Comparison of ENCODE assay signal across 21 cellular contexts in genomic region chr7:110421490-110422241, GRCh38.
DNase-seq lines count a peak whose midpoint lies in the region; ATAC-seq, FAIRE-seq and TF ChIP-seq lines count a peak whose summit lies in the region.
"Had no signal": no experiment of that assay in that cellular context is flagged by ENCODE, and none has a peak within 500 bp of the region (broad histone marks: within the 10 kb centered on the region; RNA-seq: fewer than 3 reads in every experiment).

No MANE protein-coding gene starts in this region.

- peak; percentile 64 for DNase-seq in NCI-H82 (lab: John Stamatoyannopoulos, UW)
- no peak for DNase-seq in NCI-H82 treated with DMSO at 0.1 percent for 48 hours (lab: John Stamatoyannopoulos, UW; ENCODE audit: unreplicated experiment)
- DNase-seq in K562 (ENCODE audit: extremely low read depth in 1 of 4, low spot score in 3 of 4): no peak
- peak; percentile 2 for DNase-seq in medulla oblongata (ENCODE audit: extremely low spot score)
- no peak for DNase-seq in transverse colon
- DNase-seq in islet precursor cell: no peak
- no peak for DNase-seq in lower leg skin (ENCODE audit: low spot score in 2 of 2)
- no peak for DNase-seq in T1000 (lab: John Stamatoyannopoulos, UW)
- DNase-seq: C1 segment of cervical spinal cord; Caco-2; CD4-positive, CD25-positive, alpha-beta regulatory T cell; CD8-positive, alpha-beta memory T cell; DMS79 treated with DMSO at 0.1 percent for 48 hours; GF-D8; GOT3; H7; HFFc6 had no signal

- H3K27ac ChIP-seq in K562 (ENCODE audit: extremely low read depth, low read depth, low read length): no peak overlapping the region
- no peak overlapping the region for H3K27ac ChIP-seq in transverse colon
- H3K27ac ChIP-seq: 22Rv1, A549 had no signal

- H3K36me3 ChIP-seq in K562 (ENCODE audit: control insufficient read depth, insufficient read depth, low read length) (no peaks in the 10 kb centered on the region), transverse colon (no peaks in the 10 kb centered on the region)

- H4K20me1 ChIP-seq in K562 (replicated peaks; ENCODE audit: control insufficient read depth, insufficient read depth, low read length): no peaks in the 10 kb centered on the region

- no peaks in the 10 kb centered on the region for H3K79me2 ChIP-seq in K562 (ENCODE audit: control insufficient read depth, insufficient read depth, low read length)

- no peaks in the 10 kb centered on the region for H3K9me1 ChIP-seq in K562 (ENCODE audit: control insufficient read depth, insufficient read depth, low read length)

- no peaks in the 10 kb centered on the region for H3K27me3 ChIP-seq in K562 (ENCODE audit: control insufficient read depth in 2 of 2, insufficient read depth in 2 of 2, low read length in 2 of 2)
- H3K27me3 ChIP-seq in transverse colon: no peaks in the 10 kb centered on the region

- H3K9me3 ChIP-seq in K562 (replicated peaks; ENCODE audit: control insufficient read depth, insufficient read depth, low read depth, low read length) (no peaks in the 10 kb centered on the region), transverse colon (no peaks in the 10 kb centered on the region)
- H3K9me3 ChIP-seq: A549, Caco-2 had no signal

- H3K9ac ChIP-seq in K562 (ENCODE audit: insufficient read depth in 1 of 2, low read depth in 2 of 2, low read length in 2 of 2): no peak overlapping the region

- BruUV-seq in K562 (replicated peaks; lab: Mats Ljungman, UMichigan): no TSS peak

- FAIRE-seq in K562 (lab: Jason Lieb, UNC): no peak
- FAIRE-seq: A549, HepG2 had no signal

- TF ChIP-seq POLR2A in K562 (conservative IDR thresholded peaks at IDR 0.05) (no peak), transverse colon (IDR thresholded peaks at IDR 0.05) (no peak), lower leg skin (IDR thresholded peaks at IDR 0.05) (no peak)

- no peak for TF ChIP-seq RAD21 in K562 (CRISPR knock-in tag; conservative IDR thresholded peaks at IDR 0.05 in 1 of 2, IDR thresholded peaks at IDR 0.05 in 1 of 2)

- TF ChIP-seq CTCF in K562 (IDR thresholded peaks at IDR 0.05 in 2 of 3, conservative IDR thresholded peaks at IDR 0.05 in 1 of 3; ENCODE audit: insufficient read depth in 2 of 3, low read depth in 1 of 3, low read length in 3 of 3) (no peak), transverse colon (IDR thresholded peaks at IDR 0.05) (no peak), lower leg skin (IDR thresholded peaks at IDR 0.05) (no peak)

- H3K4me1 ChIP-seq in K562 (replicated peaks in 1 of 2; ENCODE audit: control insufficient read depth in 2 of 2, insufficient read depth in 2 of 2, low read length in 2 of 2) (no peaks in the 10 kb centered on the region), transverse colon (no peaks in the 10 kb centered on the region)
- H3K4me1 ChIP-seq: A549, Caco-2 had no signal

- TF ChIP-seq EP300 in K562 (IDR thresholded peaks at IDR 0.05; ENCODE audit: low read length) (no peak), transverse colon (IDR thresholded peaks at IDR 0.05; ENCODE audit: low read depth) (no peak)

- CTCF ChIA-PET in K562 (lab: Yijun Ruan, JAX; ENCODE audit: low intra/inter-chr PET ratio): no interaction called here

- in situ Hi-C loops in K562 (cut with MboI): no loop called here
- in situ Hi-C loops in transverse colon (cut with MboI; ENCODE audit: low pct_ligation_motif_present in 1 of 4, low pct_unique_long_range_greater_than_20kb in 1 of 4, low sequenced_read_pairs in 3 of 4): no loop called here

- H2AFZ ChIP-seq in K562 (ENCODE audit: low read depth, low read length): no peak overlapping the region

- POLR2A ChIA-PET in K562 (lab: Yijun Ruan, JAX): no interaction called here

- no peak for ATAC-seq in K562
- ATAC-seq: A549, HCT116, HepG2 had no signal

- H3K4me2 ChIP-seq in K562 (ENCODE audit: insufficient read depth, low read length): no peak overlapping the region
- H3K4me2 ChIP-seq: A549 had no signal

- H3K4me3 ChIP-seq in K562 (no peak overlapping the region), transverse colon (no peak overlapping the region), lower leg skin (ENCODE audit: low read depth, poor library complexity, severe bottlenecking) (no peak overlapping the region)
- H3K4me3 ChIP-seq: A549 had no signal

- intact Hi-C loops in K562 (cut with micrococcal nuclease) (no loop called here), transverse colon (cut with DNase I; ENCODE audit: low total_unique reads) (no loop called here), lower leg skin (cut with DNase I; ENCODE audit: low total_unique reads) (no loop called here)

- 2% methylated on average over 5 of the region's 5 CpGs for WGBS in K562 (ENCODE audit: insufficient coverage, low coverage, missing lambda C conversion rate)
- 66 to 83% methylated on average over 5 of the region's 5 CpGs for WGBS in transverse colon (ENCODE audit: low coverage in 1 of 2), 2 donors
- 79 to 81% methylated on average over 5 of the region's 5 CpGs for WGBS in lower leg skin, 2 donors

TF ChIP-seq in K562, 482 proteins besides CTCF, POLR2A, EP300 and RAD21:
- TF ChIP-seq ZNF316 (IDR thresholded peaks at IDR 0.05) (peak; percentile 57; the same call in 1 of the 2 replicates), SRSF9 (IDR thresholded peaks at IDR 0.05; ENCODE audit: borderline replicate concordance, low read depth, low read length) (no peak)

Comparison
In these comparisons a context has a peak if more than half of its experiments do, and no peak if none do; other contexts are left out.
1. DNase-seq: peak in NCI-H82 (single experiment) and medulla oblongata (single experiment); none in NCI-H82 treated with DMSO at 0.1 percent for 48 hours (single experiment), K562 (0 of 4), transverse colon (single experiment), islet precursor cell (single experiment), lower leg skin (0 of 2) and T1000 (single experiment).